11 cellular contexts compared by ENCODE assay signal in genomic region chr14:69044965-69045555, GRCh38.
DNase-seq lines count a peak whose midpoint lies in the region; ATAC-seq and TF ChIP-seq lines count a peak whose summit lies in the region.
"Had no signal": no experiment of that assay in that cellular context is flagged by ENCODE, and none has a peak within 500 bp of the region (broad histone marks: within the 10 kb centered on the region; RNA-seq: fewer than 3 reads in every experiment).

No MANE protein-coding gene starts in this region.

- 90% methylated on average over 6 of the region's 6 CpGs for WGBS in HUES64

- no peak for DNase-seq in colonic mucosa
- DNase-seq in kidney tubule cell (ENCODE audit: low spot score), result peak; percentile 27
- no peak for DNase-seq in DMS153 treated with DMSO at 0.1 percent for 48 hours (lab: John Stamatoyannopoulos, UW; ENCODE audit: unreplicated experiment)
- DNase-seq in natural killer cell, result no peak
- DNase-seq in NCI-H146 (lab: John Stamatoyannopoulos, UW), result no peak
- DNase-seq: activated gamma-delta T cell, NCI-H510A treated with DMSO at 0.1 percent for 48 hours, nephron progenitor cell had no signal

- peaks cover 44% of the 10 kb centered on the region for H3K4me1 ChIP-seq in HUES64 (ENCODE audit: insufficient read depth, low read length)
- H3K4me1 ChIP-seq in colonic mucosa, result peaks cover 10% of the 10 kb centered on the region

- H3K27ac ChIP-seq in HUES64 (ENCODE audit: low read depth, low read length) (peak overlapping the region; percentile 43; the same call in 1 of the 2 replicates), colonic mucosa (peak overlapping the region; percentile 52), skin epidermis (peak overlapping the region in 16 of 21 experiments; percentile 4 to 82 (median 65))

- no peak overlapping the region for H3K4me3 Mint-ChIP-seq in natural killer cell
- H3K4me3 Mint-ChIP-seq: nephron progenitor cell had no signal

- H3K27me3 Mint-ChIP-seq in natural killer cell (ENCODE audit: low read depth in 2 of 2), result peaks cover 2 to 11% of the 10 kb centered on the region in 2 donors

- H3K27me3 ChIP-seq in HUES64 (ENCODE audit: insufficient read depth, low read length), result no peaks in the 10 kb centered on the region
- no peaks in the 10 kb centered on the region for H3K27me3 ChIP-seq in colonic mucosa

- no peaks in the 10 kb centered on the region for H3K36me3 ChIP-seq in HUES64 (ENCODE audit: insufficient read depth, low read length)
- H3K36me3 ChIP-seq in colonic mucosa, result no peaks in the 10 kb centered on the region

- no peaks in the 10 kb centered on the region for H3K9me3 Mint-ChIP-seq in natural killer cell
- H3K9me3 Mint-ChIP-seq: nephron progenitor cell had no signal

- H3K36me3 Mint-ChIP-seq in natural killer cell, result no peaks in the 10 kb centered on the region

- TF ChIP-seq CTCF in colonic mucosa (IDR thresholded peaks at IDR 0.05) (no peak), natural killer cell (IDR thresholded peaks at IDR 0.05) (no peak)

- H3K4me1 Mint-ChIP-seq in natural killer cell, result peaks cover 14 to 23% of the 10 kb centered on the region in 2 donors

- 0 out of 2 replicates have a peak overlapping the region, but pooled peaks have one; percentile 3 for H3K9ac ChIP-seq in HUES64 (ENCODE audit: low read depth, low read length)
- H3K9ac ChIP-seq in colonic mucosa (ENCODE audit: low read depth in 2 of 2, low read length in 2 of 2), result no peak overlapping the region

- H3K9me3 ChIP-seq in HUES64 (ENCODE audit: insufficient read depth, low read depth, low read length) (no peaks in the 10 kb centered on the region), colonic mucosa (no peaks in the 10 kb centered on the region)

- ATAC-seq in HG02623 (IDR thresholded peaks at IDR 0.05; ENCODE audit: unreplicated experiment), result no peak
- no peak for ATAC-seq in natural killer cell

- intact Hi-C loops in colonic mucosa (cut with DNase I) (no loop called here), natural killer cell (cut with micrococcal nuclease) (no loop called here)

- H3K4me3 ChIP-seq in HUES64 (ENCODE audit: low read length) (no peak overlapping the region), colonic mucosa (no peak overlapping the region), skin epidermis (no peak overlapping the region)

- no peak overlapping the region for H3K27ac Mint-ChIP-seq in natural killer cell
- H3K27ac Mint-ChIP-seq: nephron progenitor cell had no signal
